ENCODE assay signal across 7 cellular contexts in genomic region chr6:111086685-111087084, GRCh38. TPM values are rescaled to one million over a fixed set of nuclear protein-coding genes. Genes with fewer than 3 reads are reported as not detected.
DNase-seq lines count a peak whose midpoint lies in the region; ATAC-seq, FAIRE-seq and TF ChIP-seq lines count a peak whose summit lies in the region.

No MANE protein-coding gene starts in this region.

- no peak overlapping the region for H3K27ac ChIP-seq in HL-60 (replicated peaks)

- ATAC-seq in activated CD8-positive, alpha-beta T cell treated with anti-CD3 and anti-CD28 coated beads for 36 hours, result no peak
- no peak for ATAC-seq in stimulated activated naive B cell treated with anti-CD40 and anti-IgM and Interleukin-4, amounts not matched to agents 10 μg/mL and 1 μg/mL and 100 μg/mL, for 72 hours (replicated peaks)

- DNase-seq in HL-60 (ENCODE audit: low read depth in 1 of 2, low spot score in 1 of 2) (no peak), urothelium cell line (ENCODE audit: low spot score) (no peak), NCI-H1417 (lab: John Stamatoyannopoulos, UW) (no peak)
- DNase-seq in activated CD8-positive, alpha-beta T cell treated with anti-CD3 and anti-CD28 coated beads for 36 hours, result no peak
- DNase-seq in stimulated activated naive B cell treated with anti-CD40 and anti-IgM and Interleukin-4, amounts not matched to agents 10 μg/mL and 1 μg/mL and 100 μg/mL, for 72 hours, result no peak
- DNase-seq in stimulated activated CD4-positive, alpha-beta T cell treated with anti-CD3 and anti-CD28 coated beads, Interleukin-1b, Interleukin-23, amount 100 ng/mL, for 48 hours, result no peak

- POLR2A ChIA-PET in activated CD8-positive, alpha-beta T cell treated with anti-CD3 and anti-CD28 coated beads for 36 hours (lab: Charles Lee), result interaction anchor here (1.4 kb wide), 1 partner anchor 397 kb away, joined by 5 read pairs; the partner anchor contains the start of gene REV3L

- no peaks in the 10 kb centered on the region for H3K9me3 ChIP-seq in iPS-18c (ENCODE audit: control insufficient read depth, insufficient read depth, low read length)

- intact Hi-C loops in activated CD8-positive, alpha-beta T cell treated with anti-CD3 and anti-CD28 coated beads for 36 hours (cut with micrococcal nuclease), result no loop called here

- H3K4me1 Mint-ChIP-seq in activated CD8-positive, alpha-beta T cell treated with anti-CD3 and anti-CD28 coated beads for 36 hours (ENCODE audit: low read depth), result peaks cover 32% of the 10 kb centered on the region
- H3K4me1 Mint-ChIP-seq in stimulated activated naive B cell treated with anti-CD40 and anti-IgM and Interleukin-4, amounts not matched to agents 10 μg/mL and 1 μg/mL and 100 μg/mL, for 72 hours, result peaks cover 17 to 35% of the 10 kb centered on the region in 2 donors

- H3K27me3 Mint-ChIP-seq in activated CD8-positive, alpha-beta T cell treated with anti-CD3 and anti-CD28 coated beads for 36 hours, result peaks cover 11% of the 10 kb centered on the region
- H3K27me3 Mint-ChIP-seq in stimulated activated naive B cell treated with anti-CD40 and anti-IgM and Interleukin-4, amounts not matched to agents 10 μg/mL and 1 μg/mL and 100 μg/mL, for 72 hours, result peaks cover 23 to 40% of the 10 kb centered on the region in 2 donors

- H3K9me3 Mint-ChIP-seq in activated CD8-positive, alpha-beta T cell treated with anti-CD3 and anti-CD28 coated beads for 36 hours, result no peaks in the 10 kb centered on the region
- no peaks in the 10 kb centered on the region for H3K9me3 Mint-ChIP-seq in stimulated activated naive B cell treated with anti-CD40 and anti-IgM and Interleukin-4, amounts not matched to agents 10 μg/mL and 1 μg/mL and 100 μg/mL, for 72 hours

- H3K4me3 Mint-ChIP-seq in activated CD8-positive, alpha-beta T cell treated with anti-CD3 and anti-CD28 coated beads for 36 hours, result peak overlapping the region; percentile 81
- H3K4me3 Mint-ChIP-seq in stimulated activated naive B cell treated with anti-CD40 and anti-IgM and Interleukin-4, amounts not matched to agents 10 μg/mL and 1 μg/mL and 100 μg/mL, for 72 hours, result peak overlapping the region; percentile 79 to 84

- H3K36me3 Mint-ChIP-seq in activated CD8-positive, alpha-beta T cell treated with anti-CD3 and anti-CD28 coated beads for 36 hours (ENCODE audit: low read depth), result no peaks in the 10 kb centered on the region
- H3K36me3 Mint-ChIP-seq in stimulated activated naive B cell treated with anti-CD40 and anti-IgM and Interleukin-4, amounts not matched to agents 10 μg/mL and 1 μg/mL and 100 μg/mL, for 72 hours, result no peaks in the 10 kb centered on the region

- TF ChIP-seq CTCF in HL-60 (IDR thresholded peaks at IDR 0.05; ENCODE audit: insufficient read depth, low read length), result no peak
- no peak for TF ChIP-seq CTCF in activated CD8-positive, alpha-beta T cell treated with anti-CD3 and anti-CD28 coated beads for 36 hours (IDR thresholded peaks at IDR 0.05)

- CTCF ChIA-PET in activated CD8-positive, alpha-beta T cell treated with anti-CD3 and anti-CD28 coated beads for 36 hours (lab: Charles Lee), result no interaction called here

- H3K27me3 ChIP-seq in HL-60 (ENCODE audit: insufficient read depth, poor library complexity, severe bottlenecking), result peaks cover 24% of the 10 kb centered on the region

- peak overlapping the region; percentile 69 for H3K27ac Mint-ChIP-seq in activated CD8-positive, alpha-beta T cell treated with anti-CD3 and anti-CD28 coated beads for 36 hours
- H3K27ac Mint-ChIP-seq in stimulated activated naive B cell treated with anti-CD40 and anti-IgM and Interleukin-4, amounts not matched to agents 10 μg/mL and 1 μg/mL and 100 μg/mL, for 72 hours, result no peak overlapping the region

- no peak for FAIRE-seq in urothelium cell line (lab: Jason Lieb, UNC)

- H3K4me3 ChIP-seq in HL-60 (replicated peaks; ENCODE audit: insufficient read depth, low read length), result peak overlapping the region; percentile 63
- H3K4me3 ChIP-seq in iPS-18c (ENCODE audit: insufficient read depth, low read depth, low read length), result peak overlapping the region; percentile 80

RNA-seq across cellular contexts. Expression of gene SLC16A10, which starts 0.6 kb away (rescaled TPM):
- 10 to 100 TPM; 11.5 to 12.2 TPM for total RNA-seq in activated CD8-positive, alpha-beta T cell treated with anti-CD3 and anti-CD28 coated beads for 36 hours
